In the genomic region with DNA sequence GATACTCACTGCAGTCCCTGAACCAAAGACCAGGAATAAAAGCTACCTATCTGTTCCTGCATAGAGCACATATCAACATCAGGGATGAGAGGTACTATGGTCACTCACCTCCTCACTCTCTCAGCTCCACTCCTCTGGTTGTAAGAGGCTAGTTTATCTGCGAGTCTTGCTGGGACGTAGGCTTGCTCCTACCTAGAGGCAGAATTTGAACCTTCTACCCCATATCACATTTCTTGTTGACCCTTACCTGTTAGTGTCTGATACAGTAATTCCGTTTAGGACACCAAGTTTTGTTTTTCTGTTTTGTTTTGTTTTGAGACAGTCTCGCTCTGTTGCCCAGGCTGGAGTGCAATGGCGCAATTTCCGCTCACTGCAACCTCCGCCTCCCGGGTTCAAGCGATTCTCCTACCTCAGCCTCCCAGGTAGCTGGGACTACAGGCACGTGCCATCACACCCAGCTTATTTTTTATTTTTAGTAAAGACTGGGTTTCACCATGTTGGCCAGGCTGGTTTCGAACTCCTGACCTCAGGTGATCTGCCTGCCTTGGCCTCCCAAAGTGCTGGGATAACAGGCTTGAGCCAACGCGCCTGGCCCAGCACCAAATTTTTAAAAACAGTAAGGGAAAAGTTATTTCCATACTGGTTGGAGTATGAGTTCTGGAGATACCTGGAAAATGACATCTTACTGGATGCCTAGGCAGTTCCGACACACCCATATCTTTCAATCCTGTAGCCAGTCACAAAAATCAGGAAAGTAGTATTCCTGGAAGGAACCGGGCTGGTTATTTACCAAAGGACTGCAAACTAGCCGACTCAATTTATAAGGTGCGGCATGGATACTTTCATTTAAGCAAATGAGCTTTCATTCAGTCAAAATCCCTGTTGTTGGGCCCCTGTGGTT, we compare ENCODE assay signal across 8 cellular contexts. TPM values are rescaled to one million over a fixed set of nuclear protein-coding genes. Genes with fewer than 3 reads are reported as not detected.
DNase-seq lines count a peak whose midpoint lies in the region; ATAC-seq and TF ChIP-seq lines count a peak whose summit lies in the region.

No MANE protein-coding gene starts in this region.

- H2AFZ ChIP-seq in fibroblast of lung (ENCODE audit: low read length): peak overlapping the region; percentile 58

- DNase-seq in GM06990 (ENCODE audit: extremely low read depth, insufficient read length): no peak
- no peak for DNase-seq in RWPE2 (ENCODE audit: low spot score)
- no peak for DNase-seq in fibroblast of lung (ENCODE audit: low read depth in 2 of 2)
- DNase-seq in prostate gland (ENCODE audit: low spot score): peak; percentile 15
- DNase-seq in NCI-H1436 treated with DMSO at 0.1 percent for 48 hours (lab: John Stamatoyannopoulos, UW): no peak
- DNase-seq in SHP77 (lab: John Stamatoyannopoulos, UW): no peak
- no peak for DNase-seq in stimulated activated CD4-positive, alpha-beta T cell treated with anti-CD3 and anti-CD28 coated beads, Interleukin-1b, Interleukin-23, amount 100 ng/mL, for 48 hours

- H4K20me1 ChIP-seq in fibroblast of lung (ENCODE audit: control insufficient read depth, extremely low read depth, insufficient read depth, low read length): no peaks in the 10 kb centered on the region

- 73% methylated on average over 17 of the region's 17 CpGs for WGBS in prostate gland

- intact Hi-C loops in prostate gland (cut with DNase I): loop anchor here (5.0 kb wide), 1 partner anchor 46 kb away; no protein-coding TSS in a partner anchor

- H3K27ac ChIP-seq in RWPE2 (ENCODE audit: poor library complexity, severe bottlenecking): peak overlapping the region; percentile 75
- peak overlapping the region; percentile 80 for H3K27ac ChIP-seq in fibroblast of lung (ENCODE audit: insufficient read depth, low read length)
- H3K27ac ChIP-seq in prostate gland: peak overlapping the region; percentile 79 to 82

- H3K9ac ChIP-seq in fibroblast of lung (ENCODE audit: insufficient read depth, low read length): peak overlapping the region; percentile 85

- TF ChIP-seq CTCF in GM06990 (IDR thresholded peaks at IDR 0.05; ENCODE audit: insufficient read depth, low read length, poor library complexity, severe bottlenecking): no peak
- TF ChIP-seq CTCF in RWPE2 (IDR thresholded peaks at IDR 0.05; ENCODE audit: poor library complexity, severe bottlenecking): no peak
- no peak for TF ChIP-seq CTCF in fibroblast of lung (conservative IDR thresholded peaks at IDR 0.05 in 1 of 2, IDR thresholded peaks at IDR 0.05 in 1 of 2; ENCODE audit: low read depth in 1 of 2, low read length in 2 of 2)
- no peak for TF ChIP-seq CTCF in prostate gland (IDR thresholded peaks at IDR 0.05)

- no peaks in the 10 kb centered on the region for H3K79me2 ChIP-seq in fibroblast of lung (ENCODE audit: control insufficient read depth, insufficient read depth, low read length)

- H3K4me1 ChIP-seq in RWPE2 (ENCODE audit: insufficient read depth, poor library complexity, severe bottlenecking): peaks cover 28% of the 10 kb centered on the region
- H3K4me1 ChIP-seq in fibroblast of lung (ENCODE audit: control insufficient read depth, extremely low read depth, insufficient read depth, low read length): peaks cover 6% of the 10 kb centered on the region
- peaks cover 3% of the 10 kb centered on the region for H3K4me1 ChIP-seq in prostate gland (replicated peaks)

- H3K4me3 ChIP-seq in GM06990 (replicated peaks; ENCODE audit: low read depth, low read length) (peak overlapping the region; percentile 77), RWPE2 (ENCODE audit: severe bottlenecking) (peak overlapping the region; percentile 35), fibroblast of lung (replicated peaks in 1 of 4; ENCODE audit: control extremely low read depth in 1 of 4, insufficient read depth in 1 of 4, low read depth in 3 of 4, low read length in 4 of 4) (peak overlapping the region; percentile 58 to 74 (median 67)), prostate gland (peak overlapping the region; percentile 46 to 56)

- H3K27me3 ChIP-seq in GM06990 (replicated peaks; ENCODE audit: control insufficient read depth, insufficient read depth, low read length): no peaks in the 10 kb centered on the region
- H3K27me3 ChIP-seq in RWPE2 (ENCODE audit: insufficient read depth, poor library complexity, severe bottlenecking): no peaks in the 10 kb centered on the region
- H3K27me3 ChIP-seq in fibroblast of lung (ENCODE audit: control insufficient read depth, insufficient read depth, low read length): no peaks in the 10 kb centered on the region
- H3K27me3 ChIP-seq in prostate gland (replicated peaks; ENCODE audit: insufficient read depth): no peaks in the 10 kb centered on the region

- H3K36me3 ChIP-seq in GM06990 (ENCODE audit: control insufficient read depth, insufficient read depth, low read length) (no peaks in the 10 kb centered on the region), RWPE2 (ENCODE audit: low read depth) (no peaks in the 10 kb centered on the region), fibroblast of lung (ENCODE audit: control insufficient read depth, insufficient read depth, low read length) (no peaks in the 10 kb centered on the region), prostate gland (no peaks in the 10 kb centered on the region)

- ATAC-seq in RWPE2 (ENCODE audit: low read depth) (peak; percentile 36; the same call in 2 of the 3 replicates), GM18511 (IDR thresholded peaks at IDR 0.05; ENCODE audit: unreplicated experiment) (no peak)

- TF ChIP-seq POLR2A in prostate gland (IDR thresholded peaks at IDR 0.05): no peak

- H3K4me2 ChIP-seq in fibroblast of lung (ENCODE audit: extremely low read depth, insufficient read depth, low read length): peak overlapping the region; percentile 89

- no peaks in the 10 kb centered on the region for H3K9me3 ChIP-seq in RWPE2 (ENCODE audit: severe bottlenecking)
- no peaks in the 10 kb centered on the region for H3K9me3 ChIP-seq in fibroblast of lung (ENCODE audit: control insufficient read depth, insufficient read depth, low read depth, low read length)
- H3K9me3 ChIP-seq in prostate gland: no peaks in the 10 kb centered on the region

RNA-seq across cellular contexts. Expression of a gene that starts 0.8 kb away (rescaled TPM):
- total RNA-seq in fibroblast of lung: 5.6 and 8.2 TPM in 2 replicates
- 4.8 and 10.9 TPM in 2 replicates for polyA plus RNA-seq in fibroblast of lung
- 3.8 and 8.6 TPM in 2 replicates for polyA plus RNA-seq in fibroblast of lung (2012)
- polyA minus RNA-seq in fibroblast of lung (ENCODE audit: low replicate concordance): 0.31 and 0.33 TPM in 2 replicates
- total RNA-seq in prostate gland: 1 to 10 TPM; 1.7 to 8.0 TPM

RNA-seq across cellular contexts. Expression of a gene that starts 32.1 kb away (rescaled TPM):
- 6.2 and 18.5 TPM in 2 replicates for total RNA-seq in fibroblast of lung
- 33.6 and 34.6 TPM in 2 replicates for polyA plus RNA-seq in fibroblast of lung
- 27.0 and 30.3 TPM in 2 replicates for polyA plus RNA-seq in fibroblast of lung (2012)
- polyA minus RNA-seq in fibroblast of lung (ENCODE audit: low replicate concordance): 15.3 and 21.2 TPM in 2 replicates
- 1 to 10 TPM; 1.4 to 8.2 TPM for total RNA-seq in prostate gland
